1 cellular context compared by ENCODE assay signal in the genomic region with DNA sequence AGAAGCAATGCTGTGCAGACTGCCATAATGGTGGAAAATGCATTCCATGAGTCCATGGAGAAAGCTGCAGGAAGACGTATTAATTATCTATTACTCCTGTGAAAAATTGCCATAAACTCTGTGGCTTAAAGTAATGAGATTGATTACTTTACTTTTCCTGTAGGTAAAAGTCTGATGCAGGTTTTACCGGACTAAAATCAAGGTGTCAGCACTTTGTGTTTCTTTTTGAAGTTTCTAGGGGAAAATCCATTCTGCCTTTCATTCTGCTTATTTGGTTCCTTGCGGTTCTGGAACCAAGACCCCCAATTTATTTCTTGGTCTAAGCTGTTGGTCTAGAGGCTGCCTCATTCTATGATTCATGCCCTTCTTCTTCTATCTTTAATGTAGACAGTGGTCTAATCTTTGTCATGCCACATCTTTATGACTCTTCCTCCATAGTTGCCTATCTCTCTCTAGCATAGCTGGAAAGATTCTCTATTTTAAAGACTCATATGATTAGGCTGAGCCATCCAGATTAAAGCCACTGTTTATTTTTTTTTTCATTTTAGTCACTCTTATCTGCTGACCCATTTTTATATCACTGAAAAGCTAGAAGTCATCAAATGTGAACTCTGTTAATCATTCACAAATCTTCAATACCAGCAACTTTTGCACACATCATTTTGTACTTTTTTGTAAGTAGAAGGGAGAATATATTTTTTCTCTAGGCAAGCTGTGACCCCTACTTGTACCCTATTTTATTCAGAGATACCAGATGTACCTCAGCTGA.
TF ChIP-seq lines count a peak whose summit lies in the region.

No MANE protein-coding gene starts in this region.

TF ChIP-seq in liver, 16 proteins besides CTCF, POLR2A, EP300 and RAD21 (continued from another document):
- TF ChIP-seq, protein P1, sequence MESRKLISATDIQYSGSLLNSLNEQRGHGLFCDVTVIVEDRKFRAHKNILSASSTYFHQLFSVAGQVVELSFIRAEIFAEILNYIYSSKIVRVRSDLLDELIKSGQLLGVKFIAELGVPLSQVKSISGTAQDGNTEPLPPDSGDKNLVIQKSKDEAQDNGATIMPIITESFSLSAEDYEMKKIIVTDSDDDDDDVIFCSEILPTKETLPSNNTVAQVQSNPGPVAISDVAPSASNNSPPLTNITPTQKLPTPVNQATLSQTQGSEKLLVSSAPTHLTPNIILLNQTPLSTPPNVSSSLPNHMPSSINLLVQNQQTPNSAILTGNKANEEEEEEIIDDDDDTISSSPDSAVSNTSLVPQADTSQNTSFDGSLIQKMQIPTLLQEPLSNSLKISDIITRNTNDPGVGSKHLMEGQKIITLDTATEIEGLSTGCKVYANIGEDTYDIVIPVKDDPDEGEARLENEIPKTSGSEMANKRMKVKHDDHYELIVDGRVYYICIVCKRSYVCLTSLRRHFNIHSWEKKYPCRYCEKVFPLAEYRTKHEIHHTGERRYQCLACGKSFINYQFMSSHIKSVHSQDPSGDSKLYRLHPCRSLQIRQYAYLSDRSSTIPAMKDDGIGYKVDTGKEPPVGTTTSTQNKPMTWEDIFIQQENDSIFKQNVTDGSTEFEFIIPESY (IDR thresholded peaks at IDR 0.05) = no peak
TF ChIP-seq in liver: peak in this region for 3.
